In the genomic region with DNA sequence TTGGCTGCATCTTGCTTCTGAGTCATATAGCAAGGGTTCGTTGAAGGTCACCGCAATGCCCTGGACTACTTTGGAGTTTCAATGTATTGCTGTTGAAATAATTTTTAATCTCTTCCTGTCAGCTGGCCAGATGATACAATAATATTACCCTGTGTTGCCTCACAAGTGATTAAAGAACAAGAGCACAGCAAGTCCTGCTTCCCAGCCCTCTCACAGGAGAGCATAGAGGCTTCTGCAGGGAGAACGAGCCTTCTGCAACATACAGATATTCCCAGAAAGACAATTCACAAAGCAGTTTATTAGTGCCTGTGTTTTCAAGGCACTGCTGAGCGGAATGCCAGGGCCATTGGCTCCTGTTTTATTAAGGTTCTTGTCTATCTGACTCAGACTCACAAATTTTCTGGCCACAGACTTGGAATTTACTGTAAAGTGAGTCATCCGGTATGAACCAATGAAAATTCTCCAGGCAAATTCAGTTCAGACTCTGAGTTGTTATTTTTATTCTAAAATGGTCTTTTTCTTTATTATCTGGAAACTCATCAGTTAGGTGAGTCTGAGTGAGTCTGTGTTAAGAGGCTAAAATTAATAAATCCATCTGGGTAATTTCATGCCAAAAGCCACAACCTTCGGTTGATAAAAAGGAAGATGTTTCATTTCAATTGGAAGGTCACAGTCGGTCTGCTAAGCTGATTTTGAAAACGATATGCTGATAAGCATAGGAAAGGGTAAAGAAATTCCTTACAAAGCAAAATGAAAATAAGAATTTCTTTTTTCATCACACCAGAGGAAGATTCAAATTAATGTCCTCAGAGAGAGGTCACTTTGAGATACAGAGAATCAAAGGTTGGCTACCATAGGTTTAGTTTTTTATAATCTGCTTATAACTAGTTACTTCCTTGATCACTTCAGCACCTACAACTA, we compare ENCODE assay signal across 8 cellular contexts.
A peak's percentile ranks its signal among the peaks of the same experiment; 100 is the strongest.
DNase-seq lines count a peak whose midpoint lies in the region; ATAC-seq and TF ChIP-seq lines count a peak whose summit lies in the region.

No MANE protein-coding gene starts in this region.

- peak overlapping the region in 2 of 4 donors; percentile 15 to 18 for H3K27ac ChIP-seq in gastrocnemius medialis

- peak; percentile 98 for DNase-seq in HFFc6
- peak; percentile 47 for DNase-seq in T1000 (lab: John Stamatoyannopoulos, UW)
- DNase-seq in glomerular endothelial cell (ENCODE audit: extremely low read depth, low read depth, low spot score): peak; percentile 91
- DNase-seq in gastrocnemius medialis: peak in 1 of 2 donors; percentile 3
- DNase-seq in inferior parietal cortex (ENCODE audit: extremely low spot score): no peak
- no peak for DNase-seq in central memory CD4-positive, alpha-beta T cell
- DNase-seq in effector CD4-positive, alpha-beta T cell: no peak

- peaks cover 73% of the 10 kb centered on the region for H3K4me1 Mint-ChIP-seq in HFFc6 (ENCODE audit: low read depth)

- in situ Hi-C loops in gastrocnemius medialis (cut with MboI; ENCODE audit: low sequenced_read_pairs in 4 of 4): no loop called here

- peaks cover 10 to 15% of the 10 kb centered on the region in 2 donors for H3K4me1 ChIP-seq in gastrocnemius medialis

- H3K9me3 ChIP-seq in gastrocnemius medialis: no peaks in the 10 kb centered on the region

- peak overlapping the region; percentile 86 for H3K4me3 Mint-ChIP-seq in HFFc6

- H3K27me3 ChIP-seq in gastrocnemius medialis: no peaks in the 10 kb centered on the region

- H3K27me3 Mint-ChIP-seq in HFFc6 (ENCODE audit: insufficient read depth): peaks cover 2% of the 10 kb centered on the region; the same call in 1 of the 2 replicates

- 0 out of 2 replicates have a peak, but pooled peaks cover 3% of the 10 kb centered on the region for H3K9me3 Mint-ChIP-seq in HFFc6

- intact Hi-C loops in gastrocnemius medialis (cut with DNase I; ENCODE audit: low total_unique reads): no loop called here

- no peak for TF ChIP-seq POLR2A in gastrocnemius medialis (IDR thresholded peaks at IDR 0.05)

- H3K36me3 Mint-ChIP-seq in HFFc6 (ENCODE audit: low read depth): peaks cover 35% of the 10 kb centered on the region

- H3K36me3 ChIP-seq in gastrocnemius medialis: no peaks in the 10 kb centered on the region

- peak overlapping the region; percentile 98 for H3K27ac Mint-ChIP-seq in HFFc6

- ATAC-seq in gastrocnemius medialis (peak; percentile 44 to 61), GM19324 (IDR thresholded peaks at IDR 0.05; ENCODE audit: low FRiP score, unreplicated experiment) (no peak)

- peak overlapping the region in 3 of 4 donors; percentile 1 to 33 (median 33) for H3K4me3 ChIP-seq in gastrocnemius medialis

- no peak for TF ChIP-seq CTCF in HFFc6 (IDR thresholded peaks at IDR 0.05)
- TF ChIP-seq CTCF in gastrocnemius medialis (IDR thresholded peaks at IDR 0.05 in 4 of 5, conservative IDR thresholded peaks at IDR 0.05 in 1 of 5): no peak

Comparison
In these comparisons a context has a peak if more than half of its experiments do, and no peak if none do; other contexts are left out.
1. DNase-seq: peak in HFFc6 (single experiment), T1000 (single experiment) and glomerular endothelial cell (single experiment); none in inferior parietal cortex (single experiment), central memory CD4-positive, alpha-beta T cell (single experiment) and effector CD4-positive, alpha-beta T cell (single experiment).